Comparison of ENCODE assay signal across 8 cellular contexts in genomic region chr18:711693-712400, GRCh38. TPM values are rescaled to one million over a fixed set of nuclear protein-coding genes. Genes with fewer than 3 reads are reported as not detected.
DNase-seq lines count a peak whose midpoint lies in the region; ATAC-seq and TF ChIP-seq lines count a peak whose summit lies in the region.

No MANE protein-coding gene starts in this region.

- H3K79me2 ChIP-seq in DND-41 (ENCODE audit: insufficient read depth, low read length) = no peaks in the 10 kb centered on the region
- peaks cover 15% of the 10 kb centered on the region for H3K79me2 ChIP-seq in parathyroid adenoma

- intact Hi-C loops in Right ventricle myocardium inferior (cut with DNase I) (loop anchor here (10.0 kb wide), 1 partner anchor 87 kb away; no protein-coding TSS in a partner anchor), tibial artery (cut with DNase I; ENCODE audit: low total_unique reads) (loop anchor here (5.0 to 10.0 kb wide), 2 partner anchors 57 to 100 kb away; partner anchors contain the start of genes TYMS and YES1)

- H3K4me3 ChIP-seq in DND-41 (ENCODE audit: low read depth in 1 of 2, low read length in 2 of 2) (peak overlapping the region; percentile 9 to 55; a peak in 3 of 4 replicates), SJSA1 (peak overlapping the region; percentile 47), parathyroid adenoma (ENCODE audit: low read depth, low read length) (peak overlapping the region; percentile 67), tibial artery (peak overlapping the region; percentile 65 to 67)

- H3K36me3 Mint-ChIP-seq in activated naive CD4-positive, alpha-beta T cell treated with anti-CD3 and anti-CD28 coated beads, Interleukin-2, amount 50 U/mL, for 72 hours = peaks cover 20 to 25% of the 10 kb centered on the region in 2 donors

- ATAC-seq in DND-41 (ENCODE audit: insufficient read depth, low read depth) (peak; percentile 63), GM21528 (IDR thresholded peaks at IDR 0.05; ENCODE audit: low FRiP score, unreplicated experiment) (peak; percentile 73), Right ventricle myocardium inferior (peak; percentile 56)
- peak; percentile 46 to 69 for ATAC-seq in activated naive CD4-positive, alpha-beta T cell treated with anti-CD3 and anti-CD28 coated beads, Interleukin-2, amount 50 U/mL, for 72 hours

- H4K20me1 ChIP-seq in DND-41 (ENCODE audit: insufficient read depth, low read length) = no peaks in the 10 kb centered on the region

- H2AFZ ChIP-seq in DND-41 (ENCODE audit: low read depth, low read length) = peak overlapping the region; percentile 76
- H2AFZ ChIP-seq in parathyroid adenoma = peak overlapping the region; percentile 97

- peak overlapping the region; percentile 46; the same call in 1 of the 2 replicates for H3K27ac ChIP-seq in DND-41 (ENCODE audit: low read length)
- H3K27ac ChIP-seq in SJSA1 = no peak overlapping the region
- H3K27ac ChIP-seq in parathyroid adenoma = peak overlapping the region; percentile 92
- peak overlapping the region; percentile 67 to 78 for H3K27ac ChIP-seq in tibial artery

- no peaks in the 10 kb centered on the region; the same call in 1 of the 2 replicates for H3K36me3 ChIP-seq in DND-41 (ENCODE audit: insufficient read depth, low read length)
- H3K36me3 ChIP-seq in SJSA1 = peaks cover 3% of the 10 kb centered on the region
- H3K36me3 ChIP-seq in parathyroid adenoma (ENCODE audit: control insufficient read depth, insufficient read depth, low read length) = no peaks in the 10 kb centered on the region
- peaks cover 0 to 14% (median 0%) of the 10 kb centered on the region in 3 donors for H3K36me3 ChIP-seq in tibial artery

- TF ChIP-seq CTCF in DND-41 (IDR thresholded peaks at IDR 0.05; ENCODE audit: borderline replicate concordance, extremely low read depth, low read length, poor library complexity, severe bottlenecking) (peak; percentile 29), parathyroid adenoma (IDR thresholded peaks at IDR 0.05) (no peak), tibial artery (IDR thresholded peaks at IDR 0.05) (no peak)

- DNase-seq in DND-41 (peak; percentile 62), HuH-7.5 (ENCODE audit: low spot score) (peak; percentile 60), SJSA1 (ENCODE audit: low read depth in 1 of 2, low spot score in 2 of 2) (peak; percentile 59 to 60), Right ventricle myocardium inferior (ENCODE audit: missing footprints) (peak; percentile 70), tibial artery (peak; percentile 87)
- peak; percentile 60 to 80 for DNase-seq in activated naive CD4-positive, alpha-beta T cell treated with anti-CD3 and anti-CD28 coated beads, Interleukin-2, amount 50 U/mL, for 72 hours (ENCODE audit: low spot score in 2 of 2)

- peaks cover 11% of the 10 kb centered on the region for H3K4me1 ChIP-seq in DND-41 (ENCODE audit: insufficient read depth, low read length)
- H3K4me1 ChIP-seq in SJSA1 (replicated peaks) = peaks cover 6% of the 10 kb centered on the region; the same call in 1 of the 2 replicates
- no peaks in the 10 kb centered on the region for H3K4me1 ChIP-seq in parathyroid adenoma
- peaks cover 0 to 18% (median 7%) of the 10 kb centered on the region in 4 donors for H3K4me1 ChIP-seq in tibial artery

- peaks cover 0 to 3% of the 10 kb centered on the region in 2 donors for H3K9me3 Mint-ChIP-seq in activated naive CD4-positive, alpha-beta T cell treated with anti-CD3 and anti-CD28 coated beads, Interleukin-2, amount 50 U/mL, for 72 hours

- H3K9me3 ChIP-seq in DND-41 (ENCODE audit: insufficient read depth, low read length, severe bottlenecking) (peaks cover 8% of the 10 kb centered on the region), SJSA1 (replicated peaks) (0 out of 2 replicates have a peak, but pooled peaks cover 3% of the 10 kb centered on the region), parathyroid adenoma (ENCODE audit: control insufficient read depth, low read length) (no peaks in the 10 kb centered on the region), tibial artery (no peaks in the 10 kb centered on the region)

- H3K27ac Mint-ChIP-seq in activated naive CD4-positive, alpha-beta T cell treated with anti-CD3 and anti-CD28 coated beads, Interleukin-2, amount 50 U/mL, for 72 hours = peak overlapping the region; percentile 98 to 99

- H3K9ac ChIP-seq in DND-41 (ENCODE audit: low read depth, low read length) (peak overlapping the region; percentile 52), parathyroid adenoma (peak overlapping the region; percentile 80)

- H3K27me3 ChIP-seq in DND-41 (ENCODE audit: insufficient read depth, low read length, poor library complexity) (no peaks in the 10 kb centered on the region), SJSA1 (replicated peaks) (no peaks in the 10 kb centered on the region), parathyroid adenoma (ENCODE audit: control insufficient read depth, insufficient read depth, low read length) (no peaks in the 10 kb centered on the region), tibial artery (no peaks in the 10 kb centered on the region)

- H3K4me2 ChIP-seq in DND-41 (ENCODE audit: insufficient read depth, low read length) (peak overlapping the region; percentile 66), parathyroid adenoma (ENCODE audit: low read length) (peak overlapping the region; percentile 84)

RNA-seq across cellular contexts. Expression of gene ENOSF1, which starts 0.6 kb away (rescaled TPM):
- total RNA-seq in SJSA1 (2014; rRNA removed; shearing (Covaris generic)) = 29.8 and 54.1 TPM in 2 replicates
- total RNA-seq in activated naive CD4-positive, alpha-beta T cell treated with anti-CD3 and anti-CD28 coated beads, Interleukin-2, amount 50 U/mL, for 72 hours = 10 to 100 TPM; 51.8 to 83.8 TPM
- total RNA-seq in Right ventricle myocardium inferior = 25.3 TPM

RNA-seq across cellular contexts. Expression of gene TYMS, which starts 54.4 kb away (rescaled TPM):
- total RNA-seq in SJSA1 (2014; rRNA removed; shearing (Covaris generic)) = 113 and 123 TPM in 2 replicates
- 100 to 1,000 TPM; 344 to 378 TPM for total RNA-seq in activated naive CD4-positive, alpha-beta T cell treated with anti-CD3 and anti-CD28 coated beads, Interleukin-2, amount 50 U/mL, for 72 hours
- total RNA-seq in Right ventricle myocardium inferior = 6.0 TPM

Comparison
In these comparisons a context has a peak if more than half of its experiments do, and no peak if none do; other contexts are left out.
1. RNA of gene TYMS, which starts 54.4 kb away (total RNA-seq): 344 to 378 TPM in activated naive CD4-positive, alpha-beta T cell treated with anti-CD3 and anti-CD28 coated beads, Interleukin-2, amount 50 U/mL, for 72 hours and 113 to 123 TPM in SJSA1; 6.0 TPM in Right ventricle myocardium inferior (single experiment); every median in the first group is over 10 times any median in the second.
2. Peak in every context shown above with its lines, with median percentiles within 50 percentile points of each other: ATAC-seq, DNase-seq and H3K4me3 ChIP-seq.